Comparison of ENCODE assay signal across 31 cellular contexts in the genomic region with DNA sequence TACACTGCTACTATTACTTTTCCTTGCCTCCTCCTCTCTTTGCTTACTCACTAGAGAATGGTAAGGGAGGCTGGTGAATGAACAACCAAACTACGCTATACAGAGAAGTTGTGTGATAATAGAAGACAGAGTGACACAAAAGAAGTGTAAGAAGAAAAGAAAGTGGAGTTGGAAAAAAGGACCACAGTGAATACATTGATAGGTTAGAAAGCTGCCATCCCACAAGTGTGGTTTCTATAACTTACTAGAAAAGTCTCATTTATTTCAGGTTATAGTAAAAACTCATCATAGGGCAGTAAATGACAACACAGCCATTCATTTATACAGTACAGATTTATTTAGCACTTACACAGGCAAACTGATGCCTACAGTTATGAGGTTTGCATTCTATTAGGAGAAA.
DNase-seq lines count a peak whose midpoint lies in the region; ATAC-seq lines count a peak whose summit lies in the region.
"Had no signal": no experiment of that assay in that cellular context is flagged by ENCODE, and none has a peak within 500 bp of the region (broad histone marks: within the 10 kb centered on the region; RNA-seq: fewer than 3 reads in every experiment).

No MANE protein-coding gene starts in this region.

- no peak overlapping the region for H3K27ac ChIP-seq in CD8-positive, alpha-beta memory T cell (ENCODE audit: low read depth, low read length)
- H3K27ac ChIP-seq: coronary artery, foreskin keratinocyte, parathyroid adenoma, right atrium auricular region, testis, uterus had no signal

- H3K36me3 Mint-ChIP-seq in activated T-cell treated with anti-CD3 and anti-CD28 coated beads, Interleukin-2, amount 50 U/mL, for 4 hours (ENCODE audit: insufficient read depth), result peaks cover 18% of the 10 kb centered on the region
- peaks cover 0 to 28% (median 9%) of the 10 kb centered on the region in 3 donors for H3K36me3 Mint-ChIP-seq in CD8-positive, alpha-beta memory T cell
- peaks cover 14% of the 10 kb centered on the region for H3K36me3 Mint-ChIP-seq in activated naive CD8-positive, alpha-beta T cell treated with anti-CD3 and anti-CD28 coated beads, Interleukin-2, amount 50 U/mL, for 24 hours (ENCODE audit: low read depth)
- peaks cover 28% of the 10 kb centered on the region for H3K36me3 Mint-ChIP-seq in stimulated activated effector memory CD8-positive, alpha-beta T cell treated with anti-CD3 and anti-CD28 coated beads, Interleukin-12 subunit alpha, Interleukin-12 subunit beta, amount 100 ng/mL, for 72 hours
- H3K36me3 Mint-ChIP-seq: naive B cell had no signal

- CTCF ChIA-PET in CD8-positive, alpha-beta memory T cell (lab: Charles Lee), result no interaction called here

- DNase-seq in activated T-cell treated with anti-CD3 and anti-CD28 coated beads, Interleukin-2, amount 50 U/mL, for 4 hours, result no peak
- no peak for DNase-seq in activated T-cell treated with anti-CD3 and anti-CD28 coated beads, Interleukin-2, amount 50 U/mL, for 1 hour
- no peak for DNase-seq in CD8-positive, alpha-beta memory T cell
- DNase-seq in activated naive CD8-positive, alpha-beta T cell treated with anti-CD3 and anti-CD28 coated beads, Interleukin-2, amount 50 U/mL, for 24 hours, result no peak
- no peak for DNase-seq in stimulated activated effector memory CD8-positive, alpha-beta T cell treated with anti-CD3 and anti-CD28 coated beads, Interleukin-12 subunit alpha, Interleukin-12 subunit beta, amount 100 ng/mL, for 72 hours (ENCODE audit: low spot score in 2 of 2)
- DNase-seq in NCI-H2029 (lab: John Stamatoyannopoulos, UW) (no peak), SIG-M5 (lab: John Stamatoyannopoulos, UW) (no peak), NCI-H446 treated with DMSO at 0.1 percent for 48 hours (lab: John Stamatoyannopoulos, UW) (no peak)
- DNase-seq: ACHN; activated gamma-delta T cell; anterior cingulate cortex; C1 segment of cervical spinal cord; foreskin keratinocyte; heart right ventricle; IMR-90; left colon; naive B cell; NCI-H1105; NCI-H2029 treated with DMSO at 0.1 percent for 48 hours; NCI-H226; NCI-H774; SK-N-SH; stimulated activated CD4-positive, alpha-beta T cell treated with anti-CD3 and anti-CD28 coated beads, Interleukin-2, amount 100 ng/mL, for 48 hours; T1000; testis; uterus had no signal

- H3K4me1 ChIP-seq in CD8-positive, alpha-beta memory T cell (ENCODE audit: insufficient read depth, low read length), result peaks cover 3% of the 10 kb centered on the region
- H3K4me1 ChIP-seq: foreskin keratinocyte, parathyroid adenoma, testis, uterus had no signal

- peak; percentile 56 to 58 for ATAC-seq in activated T-cell treated with anti-CD3 and anti-CD28 coated beads, Interleukin-2, amount 50 U/mL, for 4 hours
- peak; percentile 48 for ATAC-seq in activated naive CD8-positive, alpha-beta T cell treated with anti-CD3 and anti-CD28 coated beads, Interleukin-2, amount 50 U/mL, for 24 hours
- ATAC-seq in stimulated activated effector memory CD8-positive, alpha-beta T cell treated with anti-CD3 and anti-CD28 coated beads, Interleukin-12 subunit alpha, Interleukin-12 subunit beta, amount 100 ng/mL, for 72 hours, result peak; percentile 91
- ATAC-seq: HCT116; heart right ventricle; left colon; stimulated activated memory B cell treated with anti-CD40 and anti-IgM and Interleukin-4, amounts not matched to agents 10 μg/mL and 1 μg/mL and 100 μg/mL, for 72 hours had no signal

- peak overlapping the region in 6 of 8 donors; percentile 57 to 87 (median 69) for H3K27ac Mint-ChIP-seq in CD8-positive, alpha-beta memory T cell
- H3K27ac Mint-ChIP-seq in activated naive CD8-positive, alpha-beta T cell treated with anti-CD3 and anti-CD28 coated beads, Interleukin-2, amount 50 U/mL, for 24 hours, result peak overlapping the region; percentile 20
- H3K27ac Mint-ChIP-seq in stimulated activated effector memory CD8-positive, alpha-beta T cell treated with anti-CD3 and anti-CD28 coated beads, Interleukin-12 subunit alpha, Interleukin-12 subunit beta, amount 100 ng/mL, for 72 hours, result no peak overlapping the region
- H3K27ac Mint-ChIP-seq: stimulated activated memory B cell treated with anti-CD40 and anti-IgM and Interleukin-4, amounts not matched to agents 10 μg/mL and 1 μg/mL and 100 μg/mL, for 72 hours had no signal

- H3K9me3 ChIP-seq in CD8-positive, alpha-beta memory T cell (ENCODE audit: low read length), result no peaks in the 10 kb centered on the region
- H3K9me3 ChIP-seq: right atrium auricular region, SK-N-SH, testis, uterus had no signal

- H3K4me3 Mint-ChIP-seq in activated T-cell treated with anti-CD3 and anti-CD28 coated beads, Interleukin-2, amount 50 U/mL, for 4 hours, result no peak overlapping the region
- H3K4me3 Mint-ChIP-seq in CD8-positive, alpha-beta memory T cell, result no peak overlapping the region
- no peak overlapping the region for H3K4me3 Mint-ChIP-seq in activated naive CD8-positive, alpha-beta T cell treated with anti-CD3 and anti-CD28 coated beads, Interleukin-2, amount 50 U/mL, for 24 hours
- H3K4me3 Mint-ChIP-seq in stimulated activated effector memory CD8-positive, alpha-beta T cell treated with anti-CD3 and anti-CD28 coated beads, Interleukin-12 subunit alpha, Interleukin-12 subunit beta, amount 100 ng/mL, for 72 hours, result peak overlapping the region; percentile 7
- H3K4me3 Mint-ChIP-seq: naive B cell; stimulated activated memory B cell treated with anti-CD40 and anti-IgM and Interleukin-4, amounts not matched to agents 10 μg/mL and 1 μg/mL and 100 μg/mL, for 72 hours had no signal

- no peaks in the 10 kb centered on the region for H3K9me3 Mint-ChIP-seq in activated T-cell treated with anti-CD3 and anti-CD28 coated beads, Interleukin-2, amount 50 U/mL, for 4 hours
- H3K9me3 Mint-ChIP-seq in CD8-positive, alpha-beta memory T cell, result no peaks in the 10 kb centered on the region
- no peaks in the 10 kb centered on the region for H3K9me3 Mint-ChIP-seq in activated naive CD8-positive, alpha-beta T cell treated with anti-CD3 and anti-CD28 coated beads, Interleukin-2, amount 50 U/mL, for 24 hours
- no peaks in the 10 kb centered on the region for H3K9me3 Mint-ChIP-seq in stimulated activated effector memory CD8-positive, alpha-beta T cell treated with anti-CD3 and anti-CD28 coated beads, Interleukin-12 subunit alpha, Interleukin-12 subunit beta, amount 100 ng/mL, for 72 hours
- H3K9me3 Mint-ChIP-seq: naive B cell; stimulated activated memory B cell treated with anti-CD40 and anti-IgM and Interleukin-4, amounts not matched to agents 10 μg/mL and 1 μg/mL and 100 μg/mL, for 72 hours had no signal

- H3K4me3 ChIP-seq in CD8-positive, alpha-beta memory T cell (ENCODE audit: low read length), result no peak overlapping the region
- H3K4me3 ChIP-seq: coronary artery, heart right ventricle, right atrium auricular region, testis, uterus had no signal

- peaks cover 21% of the 10 kb centered on the region for H3K4me1 Mint-ChIP-seq in activated T-cell treated with anti-CD3 and anti-CD28 coated beads, Interleukin-2, amount 50 U/mL, for 4 hours (ENCODE audit: low read depth)
- H3K4me1 Mint-ChIP-seq in CD8-positive, alpha-beta memory T cell, result peaks cover 16 to 24% (median 21%) of the 10 kb centered on the region in 3 donors
- H3K4me1 Mint-ChIP-seq in activated naive CD8-positive, alpha-beta T cell treated with anti-CD3 and anti-CD28 coated beads, Interleukin-2, amount 50 U/mL, for 24 hours, result peaks cover 35% of the 10 kb centered on the region
- H3K4me1 Mint-ChIP-seq in stimulated activated effector memory CD8-positive, alpha-beta T cell treated with anti-CD3 and anti-CD28 coated beads, Interleukin-12 subunit alpha, Interleukin-12 subunit beta, amount 100 ng/mL, for 72 hours, result peaks cover 18% of the 10 kb centered on the region
- H3K4me1 Mint-ChIP-seq: stimulated activated memory B cell treated with anti-CD40 and anti-IgM and Interleukin-4, amounts not matched to agents 10 μg/mL and 1 μg/mL and 100 μg/mL, for 72 hours had no signal

- peaks cover 4% of the 10 kb centered on the region for H3K36me3 ChIP-seq in CD8-positive, alpha-beta memory T cell (ENCODE audit: insufficient read depth, low read length)
- H3K36me3 ChIP-seq: uterus had no signal

- POLR2A ChIA-PET in CD8-positive, alpha-beta memory T cell (lab: Charles Lee), result no interaction called here

- no peaks in the 10 kb centered on the region for H3K27me3 ChIP-seq in CD8-positive, alpha-beta memory T cell (ENCODE audit: insufficient read depth, low read length, poor library complexity, severe bottlenecking)
- H3K27me3 ChIP-seq: foreskin keratinocyte, heart right ventricle, right atrium auricular region, testis, uterus had no signal

- no peaks in the 10 kb centered on the region for H3K27me3 Mint-ChIP-seq in activated T-cell treated with anti-CD3 and anti-CD28 coated beads, Interleukin-2, amount 50 U/mL, for 4 hours (ENCODE audit: low read depth)
- no peaks in the 10 kb centered on the region for H3K27me3 Mint-ChIP-seq in CD8-positive, alpha-beta memory T cell
- no peaks in the 10 kb centered on the region for H3K27me3 Mint-ChIP-seq in activated naive CD8-positive, alpha-beta T cell treated with anti-CD3 and anti-CD28 coated beads, Interleukin-2, amount 50 U/mL, for 24 hours
- H3K27me3 Mint-ChIP-seq: naive B cell; stimulated activated memory B cell treated with anti-CD40 and anti-IgM and Interleukin-4, amounts not matched to agents 10 μg/mL and 1 μg/mL and 100 μg/mL, for 72 hours had no signal
